In genomic region chr12:1870998-1871917, GRCh38 we compare ENCODE assay signal across 20 cellular contexts. TPM values are rescaled to one million over a fixed set of nuclear protein-coding genes. Genes with fewer than 3 reads are reported as not detected.
DNase-seq lines count a peak whose midpoint lies in the region; ATAC-seq, FAIRE-seq and TF ChIP-seq lines count a peak whose summit lies in the region.
"Had no signal": no experiment of that assay in that cellular context is flagged by ENCODE, and none has a peak within 500 bp of the region (broad histone marks: within the 10 kb centered on the region; RNA-seq: fewer than 3 reads in every experiment).

No MANE protein-coding gene starts in this region.

- DNase-seq in GM12891 (ENCODE audit: insufficient read length, low spot score): no peak
- DNase-seq in IMR-90: no peak
- DNase-seq in endothelial cell of umbilical vein (ENCODE audit: low read depth, low spot score): no peak
- DNase-seq in neuronal stem cell (ENCODE audit: low spot score): no peak
- DNase-seq in aorta: no peak
- DNase-seq: C1 segment of cervical spinal cord, DMS 273 treated with DMSO at 0.1 percent for 48 hours, GDM1, H7, NCI-H1048, NCI-H146, NCI-H2081 treated with DMSO at 0.1 percent for 48 hours, NCI-H510A treated with DMSO at 0.1 percent for 48 hours, NCI-H82 had no signal

- H3K14ac ChIP-seq in IMR-90 (replicated peaks; ENCODE audit: low read depth, low read length) (no peak overlapping the region), neuronal stem cell (ENCODE audit: low read length) (peak overlapping the region; percentile 58)

- H3K9ac ChIP-seq in IMR-90 (ENCODE audit: low read depth, low read length) (no peak overlapping the region), endothelial cell of umbilical vein (replicated peaks; ENCODE audit: extremely low read depth, insufficient read depth, low read length) (no peak overlapping the region), neuronal stem cell (ENCODE audit: low read depth, low read length, poor library complexity) (peak overlapping the region; percentile 46)
- H3K9ac ChIP-seq: KMS-11 had no signal

- H2AK5ac ChIP-seq in IMR-90 (ENCODE audit: low read depth, low read length) (no peak overlapping the region), neuronal stem cell (ENCODE audit: low read depth, low read length) (no peak overlapping the region)

- H2BK5ac ChIP-seq in IMR-90 (ENCODE audit: low read depth, low read length, poor library complexity, severe bottlenecking) (no peak overlapping the region), neuronal stem cell (ENCODE audit: low read length) (no peak overlapping the region)

- H3K18ac ChIP-seq in IMR-90 (ENCODE audit: low read depth, low read length) (no peak overlapping the region), neuronal stem cell (ENCODE audit: low read length) (peak overlapping the region; percentile 0)

- ATAC-seq in IMR-90 (ENCODE audit: low read depth): no peak
- ATAC-seq in aorta (ENCODE audit: low FRiP score): no peak
- no peak for ATAC-seq in HG02938 (IDR thresholded peaks at IDR 0.05; ENCODE audit: unreplicated experiment)
- ATAC-seq in GM19351 (IDR thresholded peaks at IDR 0.05; ENCODE audit: unreplicated experiment): no peak

- no peak overlapping the region for H4K5ac ChIP-seq in IMR-90 (ENCODE audit: low read depth, low read length)

- TF ChIP-seq CTCF in IMR-90 (conservative IDR thresholded peaks at IDR 0.05; ENCODE audit: low read depth, low read length) (no peak), endothelial cell of umbilical vein (IDR thresholded peaks at IDR 0.05; ENCODE audit: extremely low read depth in 1 of 2, insufficient read depth in 1 of 2, low read depth in 1 of 2, low read length in 2 of 2) (no peak)

- H3K79me1 ChIP-seq in IMR-90 (ENCODE audit: low read depth in 1 of 2, low read length in 2 of 2) (no peaks in the 10 kb centered on the region), neuronal stem cell (ENCODE audit: low read depth, low read length) (no peaks in the 10 kb centered on the region)

- H2BK120ac ChIP-seq in IMR-90 (ENCODE audit: low read depth, low read length) (no peak overlapping the region), neuronal stem cell (ENCODE audit: low read depth, low read length) (no peak overlapping the region)

- H2AFZ ChIP-seq in IMR-90 (replicated peaks; ENCODE audit: low read length, poor library complexity) (peak overlapping the region; percentile 45), endothelial cell of umbilical vein (ENCODE audit: low read depth, low read length) (no peak overlapping the region), neuronal stem cell (ENCODE audit: low read length) (no peak overlapping the region)

- intact Hi-C loops in IMR-90 (cut with micrococcal nuclease) (no loop called here), endothelial cell of umbilical vein (cut with micrococcal nuclease) (no loop called here), aorta (cut with DNase I) (no loop called here)

- H3K9me3 ChIP-seq in IMR-90 (ENCODE audit: control insufficient read depth, insufficient read depth, low read length) (peaks cover 2% of the 10 kb centered on the region; the same call in 1 of the 2 replicates), endothelial cell of umbilical vein (replicated peaks; ENCODE audit: control insufficient read depth, insufficient read depth, low read length) (no peaks in the 10 kb centered on the region), neuronal stem cell (replicated peaks in 1 of 2; ENCODE audit: control insufficient read depth in 2 of 2, insufficient read depth in 1 of 2, low read depth in 1 of 2, low read length in 2 of 2) (peaks cover 0 to 12% of the 10 kb centered on the region in 2 donors), aorta (ENCODE audit: control insufficient read depth, low read length) (peaks cover 4% of the 10 kb centered on the region)

- in situ Hi-C loops in IMR-90 (cut with MboI; ENCODE audit: low sequenced_read_pairs): no loop called here

- no peaks in the 10 kb centered on the region for H3K4me1 ChIP-seq in IMR-90 (ENCODE audit: control insufficient read depth, insufficient read depth, low read length)
- H3K4me1 ChIP-seq in endothelial cell of umbilical vein (ENCODE audit: control insufficient read depth, extremely low read depth, insufficient read depth, low read length): no peaks in the 10 kb centered on the region
- H3K4me1 ChIP-seq in neuronal stem cell (ENCODE audit: control insufficient read depth in 2 of 2, insufficient read depth in 1 of 2, low read depth in 1 of 2, low read length in 2 of 2): peaks cover 0 to 10% of the 10 kb centered on the region in 2 donors
- no peaks in the 10 kb centered on the region for H3K4me1 ChIP-seq in aorta (ENCODE audit: control insufficient read depth in 1 of 2, insufficient read depth in 2 of 2, low read length in 2 of 2)
- H3K4me1 ChIP-seq: SJSA1 had no signal

- no peak overlapping the region for H3K4me2 ChIP-seq in IMR-90 (ENCODE audit: low read depth, low read length)
- H3K4me2 ChIP-seq in endothelial cell of umbilical vein (ENCODE audit: insufficient read depth, low read length): no peak overlapping the region
- no peak overlapping the region for H3K4me2 ChIP-seq in neuronal stem cell (ENCODE audit: insufficient read depth, low read length, poor library complexity, severe bottlenecking)
- H3K4me2 ChIP-seq: KMS-11 had no signal

- no peaks in the 10 kb centered on the region for H3K79me2 ChIP-seq in endothelial cell of umbilical vein (ENCODE audit: control insufficient read depth, insufficient read depth, low read length)

- H4K8ac ChIP-seq in IMR-90 (ENCODE audit: low read depth in 2 of 2, low read length in 2 of 2): no peak overlapping the region
- H4K8ac ChIP-seq in neuronal stem cell (ENCODE audit: low read depth, low read length): no peak overlapping the region

- no peak overlapping the region for H2BK12ac ChIP-seq in neuronal stem cell (ENCODE audit: low read length)

- no peak overlapping the region for H3K4ac ChIP-seq in IMR-90 (ENCODE audit: low read depth, low read length)
- no peak overlapping the region for H3K4ac ChIP-seq in neuronal stem cell (ENCODE audit: low read length)

- FAIRE-seq in GM12891 (lab: Jason Lieb, UNC) (peak; percentile 84), endothelial cell of umbilical vein (lab: Jason Lieb, UNC) (no peak)

- H3K27me3 ChIP-seq in IMR-90 (ENCODE audit: control insufficient read depth, insufficient read depth, low read length) (peaks cover 50% of the 10 kb centered on the region), endothelial cell of umbilical vein (ENCODE audit: control insufficient read depth in 2 of 2, insufficient read depth in 2 of 2, low read length in 2 of 2) (peaks cover 0 to 5% of the 10 kb centered on the region in 2 experiments), neuronal stem cell (ENCODE audit: control insufficient read depth in 3 of 3, insufficient read depth in 3 of 3, low read depth in 1 of 3, low read length in 3 of 3) (peaks cover 0 to 18% (median 0%) of the 10 kb centered on the region in 3 experiments), aorta (ENCODE audit: control insufficient read depth in 1 of 2, insufficient read depth in 2 of 2, low read length in 1 of 2) (peaks cover 0 to 2% of the 10 kb centered on the region in 2 donors)

- H2AK9ac ChIP-seq in IMR-90 (replicated peaks; ENCODE audit: low read depth, low read length, poor library complexity): no peak overlapping the region

- no peak for TF ChIP-seq POLR2A in GM12891 (IDR thresholded peaks at IDR 0.05; ENCODE audit: low read depth, low read length)
- TF ChIP-seq POLR2A in IMR-90 (IDR thresholded peaks at IDR 0.05; ENCODE audit: low read depth, low read length): no peak
- TF ChIP-seq POLR2A in endothelial cell of umbilical vein (IDR thresholded peaks at IDR 0.05; ENCODE audit: low read depth, low read length): no peak

- POLR2A ChIA-PET in IMR-90 (lab: Charles Lee; ENCODE audit: unreplicated experiment): no interaction called here
- POLR2A ChIA-PET in endothelial cell of umbilical vein (lab: Charles Lee): no interaction called here

- dilution Hi-C loops in IMR-90 (cut with HindIII; ENCODE audit: low sequenced_read_pairs, unreplicated experiment) (no loop called here), endothelial cell of umbilical vein (cut with MboI; ENCODE audit: extremely low pct_ligation_motif_present, low sequenced_read_pairs) (no loop called here)

- H3K9me1 ChIP-seq in IMR-90 (ENCODE audit: insufficient read depth, low read length) (peaks cover 5% of the 10 kb centered on the region; the same call in 1 of the 2 replicates), endothelial cell of umbilical vein (replicated peaks; ENCODE audit: control insufficient read depth, extremely low read depth, insufficient read depth, low read length) (no peaks in the 10 kb centered on the region)

- H3K4me3 ChIP-seq in IMR-90 (ENCODE audit: insufficient read depth, low read depth, low read length): no peak overlapping the region
- H3K4me3 ChIP-seq in endothelial cell of umbilical vein (replicated peaks in 1 of 3; ENCODE audit: insufficient read depth in 1 of 3, low read depth in 1 of 3, low read length in 3 of 3): no peak overlapping the region
- peak overlapping the region in 1 of 2 donors; percentile 58 for H3K4me3 ChIP-seq in neuronal stem cell (ENCODE audit: low read length in 2 of 2)
- no peak overlapping the region for H3K4me3 ChIP-seq in aorta (ENCODE audit: low read length in 2 of 2)
- H3K4me3 ChIP-seq: SJSA1 had no signal

- no peak overlapping the region for H3K23ac ChIP-seq in IMR-90 (ENCODE audit: low read depth, low read length)
- peak overlapping the region; percentile 36 for H3K23ac ChIP-seq in neuronal stem cell (ENCODE audit: low read depth, low read length, poor library complexity)

- H3K36me3 ChIP-seq in IMR-90 (ENCODE audit: control insufficient read depth, insufficient read depth, low read length) (no peaks in the 10 kb centered on the region), endothelial cell of umbilical vein (ENCODE audit: control insufficient read depth in 2 of 2, extremely low read depth in 1 of 2, insufficient read depth in 2 of 2, low read length in 2 of 2) (no peaks in the 10 kb centered on the region), neuronal stem cell (replicated peaks in 1 of 2; ENCODE audit: control insufficient read depth in 2 of 2, insufficient read depth in 2 of 2, low read length in 2 of 2) (peaks cover 0 to 2% of the 10 kb centered on the region in 2 donors), aorta (ENCODE audit: control insufficient read depth in 1 of 2, insufficient read depth in 2 of 2, low read length in 1 of 2) (no peaks in the 10 kb centered on the region)
- H3K36me3 ChIP-seq: SJSA1 had no signal

- TF ChIP-seq RAD21 in IMR-90 (IDR thresholded peaks at IDR 0.05; ENCODE audit: low read length): no peak

- CTCF ChIA-PET in IMR-90 (lab: Yijun Ruan, JAX) (no interaction called here), endothelial cell of umbilical vein (lab: Charles Lee) (no interaction called here)

- H4K20me1 ChIP-seq in IMR-90 (ENCODE audit: insufficient read depth, low read length) (no peaks in the 10 kb centered on the region), endothelial cell of umbilical vein (replicated peaks; ENCODE audit: control insufficient read depth, extremely low read depth, insufficient read depth, low read length) (no peaks in the 10 kb centered on the region)

- no TSS peak for BruUV-seq in IMR-90 (replicated peaks; lab: Mats Ljungman, UMichigan)
- BruUV-seq in endothelial cell of umbilical vein (replicated peaks; lab: Mats Ljungman, UMichigan): no TSS peak

- H4K91ac ChIP-seq in IMR-90 (ENCODE audit: insufficient read depth, low read depth, low read length): no peak overlapping the region
- H4K91ac ChIP-seq in neuronal stem cell (ENCODE audit: low read depth, low read length, poor library complexity): peak overlapping the region; percentile 26

- no peak overlapping the region for H2BK20ac ChIP-seq in IMR-90 (ENCODE audit: low read depth, low read length)

- H3K56ac ChIP-seq in IMR-90 (ENCODE audit: extremely low read depth, insufficient read depth, low read length): no peak overlapping the region

- H2BK15ac ChIP-seq in IMR-90 (ENCODE audit: low read depth, low read length) (no peak overlapping the region), neuronal stem cell (ENCODE audit: low read length) (no peak overlapping the region)

- WGBS in IMR-90 (ENCODE audit: extremely low coverage in 2 of 2, insufficient read length in 1 of 2), 2 experiments: 69% methylated on average over 20 of the region's 24 CpGs; no CpG with 5 or more reads in 1 of the 2 experiments
- WGBS in neuronal stem cell (ENCODE audit: extremely low coverage in 2 of 2, insufficient read length in 2 of 2, insufficient replicate concordance in 1 of 2), 2 donors: no CpG with 5 or more reads among the region's 24 CpGs
- 90 to 91% methylated on average over 24 of the region's 24 CpGs for whole genome bisulfite sequencing in aorta, 2 donors

- H3K27ac ChIP-seq in IMR-90 (ENCODE audit: insufficient read depth, low read length) (no peak overlapping the region), endothelial cell of umbilical vein (ENCODE audit: insufficient read depth, low read depth, low read length) (no peak overlapping the region), neuronal stem cell (replicated peaks; ENCODE audit: low read length) (no peak overlapping the region), aorta (ENCODE audit: low read depth in 1 of 2, low read length in 2 of 2) (no peak overlapping the region)
- H3K27ac ChIP-seq: KMS-11, SJSA1 had no signal

RNA-seq across cellular contexts. Expression of gene CACNA2D4, which starts 47.2 kb away (rescaled TPM):
- polyA plus RNA-seq in GM12891 (2012; ENCODE audit: low read depth, missing spikeins): 2.1 TPM
- total RNA-seq in IMR-90 (2012; rRNA removed) (0.18 and 0.28 TPM in 2 replicates), endothelial cell of umbilical vein (0.51 and 0.73 TPM in 2 replicates), aorta (1 to 10 TPM; 6.2 to 9.7 TPM)
- polyA plus RNA-seq in IMR-90 (2012; rRNA removed) (0.22 and 0.65 TPM in 2 replicates), endothelial cell of umbilical vein (0.58 and 0.67 TPM in 2 replicates), aorta (1 to 10 TPM in 1 of 2 donors, under 1 TPM in 1; 0.88 to 3.0 TPM)
- 0.41 and 0.58 TPM in 2 replicates for polyA plus RNA-seq in IMR-90 (2012; cell fraction: cytosol; rRNA removed)
- polyA plus RNA-seq in IMR-90 (2012; cell fraction: nucleus; rRNA removed; ENCODE audit: low replicate concordance): 1.8 and 3.6 TPM in 2 replicates
- 0.37 and 0.54 TPM in 2 replicates for polyA plus RNA-seq in endothelial cell of umbilical vein (2011; cell fraction: cytosol; rRNA removed)
- 1.4 and 2.2 TPM in 2 replicates for polyA plus RNA-seq in endothelial cell of umbilical vein (2011; cell fraction: nucleus; rRNA removed)
- polyA plus RNA-seq in endothelial cell of umbilical vein (2012): 1.4 and 1.8 TPM in 2 replicates
- 0.39 and 0.64 TPM in 2 replicates for polyA minus RNA-seq in endothelial cell of umbilical vein
- not detected for polyA minus RNA-seq in endothelial cell of umbilical vein (2011; cell fraction: cytosol; rRNA and poly(A)+ RNA removed)
- polyA minus RNA-seq in endothelial cell of umbilical vein (2011; cell fraction: nucleus; rRNA and poly(A)+ RNA removed): 0.19 TPM in 1 of 2 replicates, not detected in the other
- 2.9 TPM for polyA plus RNA-seq in neuronal stem cell (2013, experiment 1 of 2)
- 2.5 TPM for polyA plus RNA-seq in neuronal stem cell (2013, experiment 2 of 2)
- total RNA-seq: SJSA1 had no signal

RNA-seq across cellular contexts. Expression of gene LRTM2, which starts 50.9 kb away (rescaled TPM):
- not detected for polyA plus RNA-seq in GM12891 (2012; ENCODE audit: low read depth, missing spikeins)
- total RNA-seq in IMR-90 (2012; rRNA removed): not detected in 2 replicates
- polyA plus RNA-seq in IMR-90 (2012; rRNA removed): not detected in 2 replicates
- not detected in 2 replicates for polyA plus RNA-seq in IMR-90 (2012; cell fraction: cytosol; rRNA removed)
- polyA plus RNA-seq in IMR-90 (2012; cell fraction: nucleus; rRNA removed; ENCODE audit: low replicate concordance): not detected in 2 replicates
- not detected in 2 replicates for total RNA-seq in endothelial cell of umbilical vein
- polyA plus RNA-seq in endothelial cell of umbilical vein: not detected in 2 replicates
- polyA plus RNA-seq in endothelial cell of umbilical vein (2011; cell fraction: cytosol; rRNA removed): not detected in 2 replicates
- polyA plus RNA-seq in endothelial cell of umbilical vein (2011; cell fraction: nucleus; rRNA removed): not detected in 2 replicates
- polyA plus RNA-seq in endothelial cell of umbilical vein (2012): not detected in 2 replicates
- not detected in 2 replicates for polyA minus RNA-seq in endothelial cell of umbilical vein
- polyA minus RNA-seq in endothelial cell of umbilical vein (2011; cell fraction: cytosol; rRNA and poly(A)+ RNA removed): not detected
- not detected in 2 replicates for polyA minus RNA-seq in endothelial cell of umbilical vein (2011; cell fraction: nucleus; rRNA and poly(A)+ RNA removed)
- polyA plus RNA-seq in neuronal stem cell (2013, experiment 1 of 2): 0.03 TPM
- 0.03 TPM for polyA plus RNA-seq in neuronal stem cell (2013, experiment 2 of 2)
- total RNA-seq in aorta: not detected
- polyA plus RNA-seq in aorta: not detected
- total RNA-seq: A673, M059J, SJSA1 had no signal
